Comparison of ENCODE assay signal across 17 cellular contexts in the genomic region with DNA sequence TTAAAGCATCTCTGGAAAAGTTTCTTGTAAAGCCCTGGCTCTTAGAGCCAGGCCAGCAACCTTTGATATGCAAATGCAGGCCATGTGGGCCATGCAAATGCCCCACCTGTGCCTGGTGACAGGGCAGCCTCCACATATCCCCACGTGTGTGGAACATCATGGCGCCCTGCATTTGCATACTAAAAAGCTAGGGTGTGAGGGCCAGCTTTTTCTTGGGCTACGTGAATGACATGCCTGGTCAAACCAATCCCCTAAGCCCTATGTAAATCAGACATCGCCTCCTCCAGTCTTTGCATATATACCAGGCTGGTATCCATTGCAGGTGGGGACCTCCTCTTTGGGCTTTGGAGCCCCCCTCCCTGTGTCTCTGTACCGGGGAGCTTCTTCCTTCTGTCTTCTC.
"Had no signal": no experiment of that assay in that cellular context is flagged by ENCODE, and none has a peak within 500 bp of the region (broad histone marks: within the 10 kb centered on the region; RNA-seq: fewer than 3 reads in every experiment).

No MANE protein-coding gene starts in this region.

- H3K27me3 Mint-ChIP-seq: type B pancreatic cell had no signal

- H3K36me3 Mint-ChIP-seq: activated naive CD8-positive, alpha-beta T cell treated with anti-CD3 and anti-CD28 coated beads, Interleukin-2, amount 10 ng/mL, durations not matched to agents 7 days and 5 days; natural killer cell treated with Interleukin-12 subunit alpha and Interleukin-12 subunit beta and Interleukin-15 and Interleukin-18, amount 100 ng/mL, for 72 hours had no signal

- H3K4me1 ChIP-seq: psoas muscle had no signal

- H3K27ac ChIP-seq: epithelial cell of prostate, heart left ventricle, psoas muscle, right lobe of liver, spleen had no signal

- H3K4me3 Mint-ChIP-seq: activated CD4-positive, alpha-beta T cell treated with anti-CD3 and anti-CD28 coated beads, Interleukin-2, amount 10 ng/mL, durations not matched to agents 7 days and 5 days; activated naive CD8-positive, alpha-beta T cell treated with anti-CD3 and anti-CD28 coated beads, Interleukin-2, amount 10 ng/mL, durations not matched to agents 7 days and 5 days; activated T-helper 1 cell treated with anti-CD3 and anti-CD28 coated beads, Interleukin-12 subunit alpha, Interleukin-12 subunit beta, Interleukin-2, Interleukin-4 antibody, amounts not matched to agents 30 ng/mL and 10 ng/mL and 1 ng/mL, durations not matched to agents 14 hours and 24 hours and 36 hours; dendritic cell treated with granulocyte-macrophage colony-stimulating factor and Interleukin-4, amounts not matched to agents 40 ng/mL and 50 ng/mL, for 4 days; effector memory CD8-positive, alpha-beta T cell; natural killer cell treated with Interleukin-12 subunit alpha and Interleukin-12 subunit beta and Interleukin-15 and Interleukin-18, amount 100 ng/mL, for 72 hours; stimulated activated naive CD8-positive, alpha-beta T cell treated with anti-CD3 and anti-CD28 coated beads, Interleukin-15, amount 100 ng/mL, for 72 hours; type B pancreatic cell had no signal

- H3K27me3 ChIP-seq: right lobe of liver had no signal

- H3K4me1 Mint-ChIP-seq: activated naive CD8-positive, alpha-beta T cell treated with anti-CD3 and anti-CD28 coated beads, Interleukin-2, amount 10 ng/mL, durations not matched to agents 7 days and 5 days; stimulated activated naive CD8-positive, alpha-beta T cell treated with anti-CD3 and anti-CD28 coated beads, Interleukin-15, amount 100 ng/mL, for 72 hours had no signal

- H3K27ac Mint-ChIP-seq: activated CD4-positive, alpha-beta T cell treated with anti-CD3 and anti-CD28 coated beads, Interleukin-2, amount 10 ng/mL, durations not matched to agents 7 days and 5 days; activated naive CD8-positive, alpha-beta T cell treated with anti-CD3 and anti-CD28 coated beads, Interleukin-2, amount 10 ng/mL, durations not matched to agents 7 days and 5 days; activated T-helper 1 cell treated with anti-CD3 and anti-CD28 coated beads, Interleukin-12 subunit alpha, Interleukin-12 subunit beta, Interleukin-2, Interleukin-4 antibody, amounts not matched to agents 30 ng/mL and 10 ng/mL and 1 ng/mL, durations not matched to agents 14 hours and 24 hours and 36 hours; dendritic cell treated with granulocyte-macrophage colony-stimulating factor and Interleukin-4, amounts not matched to agents 40 ng/mL and 50 ng/mL, for 4 days; effector memory CD8-positive, alpha-beta T cell; natural killer cell treated with Interleukin-12 subunit alpha and Interleukin-12 subunit beta and Interleukin-15 and Interleukin-18, amount 100 ng/mL, for 72 hours; stimulated activated naive CD8-positive, alpha-beta T cell treated with anti-CD3 and anti-CD28 coated beads, Interleukin-15, amount 100 ng/mL, for 72 hours; type B pancreatic cell had no signal

- H3K4me3 ChIP-seq: heart left ventricle, psoas muscle, right lobe of liver, spleen had no signal

- H3K36me3 ChIP-seq: heart left ventricle, right lobe of liver, spleen had no signal

- H3K9me3 ChIP-seq: heart left ventricle, psoas muscle, spleen had no signal

- H3K9me3 Mint-ChIP-seq: activated CD4-positive, alpha-beta T cell treated with anti-CD3 and anti-CD28 coated beads, Interleukin-2, amount 10 ng/mL, durations not matched to agents 7 days and 5 days; activated naive CD8-positive, alpha-beta T cell treated with anti-CD3 and anti-CD28 coated beads, Interleukin-2, amount 10 ng/mL, durations not matched to agents 7 days and 5 days; activated T-helper 1 cell treated with anti-CD3 and anti-CD28 coated beads, Interleukin-12 subunit alpha, Interleukin-12 subunit beta, Interleukin-2, Interleukin-4 antibody, amounts not matched to agents 30 ng/mL and 10 ng/mL and 1 ng/mL, durations not matched to agents 14 hours and 24 hours and 36 hours; dendritic cell treated with granulocyte-macrophage colony-stimulating factor and Interleukin-4, amounts not matched to agents 40 ng/mL and 50 ng/mL, for 4 days; effector memory CD8-positive, alpha-beta T cell; natural killer cell treated with Interleukin-12 subunit alpha and Interleukin-12 subunit beta and Interleukin-15 and Interleukin-18, amount 100 ng/mL, for 72 hours; stimulated activated naive CD8-positive, alpha-beta T cell treated with anti-CD3 and anti-CD28 coated beads, Interleukin-15, amount 100 ng/mL, for 72 hours had no signal

- DNase-seq: activated CD4-positive, alpha-beta T cell treated with anti-CD3 and anti-CD28 coated beads, Interleukin-2, amount 10 ng/mL, durations not matched to agents 7 days and 5 days; activated CD4-positive, CD25-positive, alpha-beta regulatory T cell; activated CD8-positive, alpha-beta memory T cell treated with anti-CD3 and anti-CD28 coated beads for 24 hours; activated naive CD4-positive, alpha-beta T cell; activated naive CD8-positive, alpha-beta T cell treated with anti-CD3 and anti-CD28 coated beads, Interleukin-2, amount 10 ng/mL, durations not matched to agents 7 days and 5 days; cerebellar nuclear complex; effector memory CD8-positive, alpha-beta T cell; heart left ventricle; psoas muscle; right lobe of liver; spleen; stimulated activated naive CD8-positive, alpha-beta T cell treated with anti-CD3 and anti-CD28 coated beads, Interleukin-15, amount 100 ng/mL, for 72 hours had no signal

- ATAC-seq: effector memory CD8-positive, alpha-beta T cell; heart left ventricle; natural killer cell treated with Interleukin-12 subunit alpha and Interleukin-12 subunit beta and Interleukin-15 and Interleukin-18, amount 100 ng/mL, for 72 hours; psoas muscle; right lobe of liver; stimulated activated naive CD8-positive, alpha-beta T cell treated with anti-CD3 and anti-CD28 coated beads, Interleukin-15, amount 100 ng/mL, for 72 hours had no signal
